Comparison of ENCODE assay signal across 1 cellular context in the genomic region with DNA sequence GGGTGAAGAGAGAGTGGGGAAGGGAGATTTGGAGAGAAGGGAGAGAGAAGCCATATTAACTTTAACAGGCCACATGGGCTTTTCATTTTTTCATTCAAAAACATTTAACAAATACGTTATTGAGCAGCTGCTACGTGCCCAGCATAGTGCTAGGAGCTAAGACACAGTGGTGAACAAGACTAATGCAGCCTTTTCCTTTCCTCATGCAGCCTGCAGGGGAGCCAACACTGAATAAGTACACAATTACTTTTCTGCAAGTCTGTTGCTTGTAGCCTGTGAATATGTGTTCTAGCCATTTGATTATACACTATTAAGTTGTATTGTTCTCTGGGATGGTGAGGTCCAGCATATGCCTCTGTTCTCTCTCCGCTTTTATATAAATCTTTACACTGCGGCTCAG.
TF ChIP-seq lines count a peak whose summit lies in the region.

No MANE protein-coding gene starts in this region.

TF ChIP-seq in SK-N-SH, 30 proteins besides CTCF, POLR2A, EP300 and RAD21 (continued from another document):
- TF ChIP-seq, protein P1, sequence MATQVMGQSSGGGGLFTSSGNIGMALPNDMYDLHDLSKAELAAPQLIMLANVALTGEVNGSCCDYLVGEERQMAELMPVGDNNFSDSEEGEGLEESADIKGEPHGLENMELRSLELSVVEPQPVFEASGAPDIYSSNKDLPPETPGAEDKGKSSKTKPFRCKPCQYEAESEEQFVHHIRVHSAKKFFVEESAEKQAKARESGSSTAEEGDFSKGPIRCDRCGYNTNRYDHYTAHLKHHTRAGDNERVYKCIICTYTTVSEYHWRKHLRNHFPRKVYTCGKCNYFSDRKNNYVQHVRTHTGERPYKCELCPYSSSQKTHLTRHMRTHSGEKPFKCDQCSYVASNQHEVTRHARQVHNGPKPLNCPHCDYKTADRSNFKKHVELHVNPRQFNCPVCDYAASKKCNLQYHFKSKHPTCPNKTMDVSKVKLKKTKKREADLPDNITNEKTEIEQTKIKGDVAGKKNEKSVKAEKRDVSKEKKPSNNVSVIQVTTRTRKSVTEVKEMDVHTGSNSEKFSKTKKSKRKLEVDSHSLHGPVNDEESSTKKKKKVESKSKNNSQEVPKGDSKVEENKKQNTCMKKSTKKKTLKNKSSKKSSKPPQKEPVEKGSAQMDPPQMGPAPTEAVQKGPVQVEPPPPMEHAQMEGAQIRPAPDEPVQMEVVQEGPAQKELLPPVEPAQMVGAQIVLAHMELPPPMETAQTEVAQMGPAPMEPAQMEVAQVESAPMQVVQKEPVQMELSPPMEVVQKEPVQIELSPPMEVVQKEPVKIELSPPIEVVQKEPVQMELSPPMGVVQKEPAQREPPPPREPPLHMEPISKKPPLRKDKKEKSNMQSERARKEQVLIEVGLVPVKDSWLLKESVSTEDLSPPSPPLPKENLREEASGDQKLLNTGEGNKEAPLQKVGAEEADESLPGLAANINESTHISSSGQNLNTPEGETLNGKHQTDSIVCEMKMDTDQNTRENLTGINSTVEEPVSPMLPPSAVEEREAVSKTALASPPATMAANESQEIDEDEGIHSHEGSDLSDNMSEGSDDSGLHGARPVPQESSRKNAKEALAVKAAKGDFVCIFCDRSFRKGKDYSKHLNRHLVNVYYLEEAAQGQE (IDR thresholded peaks at IDR 0.05; ENCODE audit: low read depth, low read length): no peak
- TF ChIP-seq NFIC (IDR thresholded peaks at IDR 0.05; ENCODE audit: borderline replicate concordance) (no peak), JUND (IDR thresholded peaks at IDR 0.05) (no peak), SMC3 (IDR thresholded peaks at IDR 0.05; ENCODE audit: low read depth, low read length) (no peak)
- TF ChIP-seq, protein P2, sequence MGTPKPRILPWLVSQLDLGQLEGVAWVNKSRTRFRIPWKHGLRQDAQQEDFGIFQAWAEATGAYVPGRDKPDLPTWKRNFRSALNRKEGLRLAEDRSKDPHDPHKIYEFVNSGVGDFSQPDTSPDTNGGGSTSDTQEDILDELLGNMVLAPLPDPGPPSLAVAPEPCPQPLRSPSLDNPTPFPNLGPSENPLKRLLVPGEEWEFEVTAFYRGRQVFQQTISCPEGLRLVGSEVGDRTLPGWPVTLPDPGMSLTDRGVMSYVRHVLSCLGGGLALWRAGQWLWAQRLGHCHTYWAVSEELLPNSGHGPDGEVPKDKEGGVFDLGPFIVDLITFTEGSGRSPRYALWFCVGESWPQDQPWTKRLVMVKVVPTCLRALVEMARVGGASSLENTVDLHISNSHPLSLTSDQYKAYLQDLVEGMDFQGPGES (IDR thresholded peaks at IDR 0.05; ENCODE audit: low read depth, low read length): no peak
